Comparison of ENCODE assay signal across 31 cellular contexts in the genomic region with DNA sequence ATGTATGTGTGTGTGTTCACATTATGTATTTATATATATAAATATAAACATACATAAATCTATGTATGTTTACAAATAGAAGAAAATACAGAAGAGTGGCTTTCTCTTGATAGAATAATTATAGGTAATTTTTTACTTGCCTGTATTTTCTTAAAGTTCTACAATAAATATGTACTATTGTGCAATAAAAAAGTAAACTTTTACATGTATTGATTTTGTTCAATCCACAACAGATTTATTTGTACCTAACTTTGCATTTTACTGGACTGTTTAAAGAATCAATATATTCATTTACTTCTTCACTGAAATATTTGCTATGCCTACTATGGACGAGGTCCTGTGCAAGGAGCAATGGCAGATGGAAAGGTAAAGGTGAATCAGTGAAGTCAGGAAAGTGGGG.
"Had no signal": no experiment of that assay in that cellular context is flagged by ENCODE, and none has a peak within 500 bp of the region (broad histone marks: within the 10 kb centered on the region; RNA-seq: fewer than 3 reads in every experiment).

No MANE protein-coding gene starts in this region.

- H3K4me2 ChIP-seq: neural progenitor cell, smooth muscle cell had no signal

- H3K4me3 ChIP-seq: neural progenitor cell, ovary, psoas muscle, skin epidermis, smooth muscle cell, spleen, suprapubic skin, testis, tibial artery, transverse colon, upper lobe of right lung, uterus had no signal

- H3K4me1 Mint-ChIP-seq: natural killer cell, nephron had no signal

- H3K36me3 Mint-ChIP-seq: natural killer cell; neural progenitor cell; stimulated activated memory B cell treated with anti-CD40 and anti-IgM and Interleukin-4, amounts not matched to agents 10 μg/mL and 1 μg/mL and 100 μg/mL, for 72 hours; type B pancreatic cell had no signal

- H3K79me2 ChIP-seq: parathyroid adenoma had no signal

- H3K27me3 ChIP-seq: neural progenitor cell, ovary, spleen, suprapubic skin, testis, tibial artery, transverse colon, upper lobe of right lung, uterus had no signal

- DNase-seq: natural killer cell; occipital lobe; ovary; posterior cingulate gyrus; psoas muscle; right cardiac atrium; spleen; stimulated activated CD4-positive, alpha-beta T cell treated with anti-CD3 and anti-CD28 coated beads, Interleukin-12 subunit alpha, Interleukin-12 subunit beta, amount 100 ng/mL, for 4 hours; stimulated activated CD4-positive, alpha-beta T cell treated with anti-CD3 and anti-CD28 coated beads, Interleukin-1b, Interleukin-23, amount 100 ng/mL, for 48 hours; stimulated activated CD4-positive, alpha-beta T cell treated with anti-CD3 and anti-CD28 coated beads, Interleukin-4, amount 100 ng/mL, for 1 hour; stimulated activated CD4-positive, alpha-beta T cell treated with anti-CD3 and anti-CD28 coated beads, Interleukin-4, amount 100 ng/mL, for 4 hours; stimulated activated CD8-positive, alpha-beta memory T cell treated with anti-CD3 and anti-CD28 coated beads, Interleukin-4, amount 100 ng/mL, for 48 hours; stimulated activated naive CD4-positive, alpha-beta T cell; stimulated activated naive CD8-positive, alpha-beta T cell treated with anti-CD3 and anti-CD28 coated beads, Interleukin-15, amount 100 ng/mL, for 72 hours; stimulated activated naive CD8-positive, alpha-beta T cell treated with anti-CD3 and anti-CD28 coated beads, Interleukin-15, Interleukin-2, amounts not matched to agents 100 U/mL and 50 U/mL, for 24 hours; substantia nigra; testis; tibial artery; transverse colon; upper lobe of right lung; uterus had no signal

- H3K27me3 Mint-ChIP-seq: progenitor cell of endocrine pancreas; stimulated activated memory B cell treated with anti-CD40 and anti-IgM and Interleukin-4, amounts not matched to agents 10 μg/mL and 1 μg/mL and 100 μg/mL, for 72 hours; stimulated activated naive CD8-positive, alpha-beta T cell treated with anti-CD3 and anti-CD28 coated beads, Interleukin-15, amount 100 ng/mL, for 72 hours; type B pancreatic cell had no signal

- ATAC-seq: natural killer cell; psoas muscle; right cardiac atrium; sciatic nerve; stimulated activated memory B cell treated with anti-CD40 and anti-IgM and Interleukin-4, amounts not matched to agents 10 μg/mL and 1 μg/mL and 100 μg/mL, for 72 hours; stimulated activated naive CD8-positive, alpha-beta T cell treated with anti-CD3 and anti-CD28 coated beads, Interleukin-15, amount 100 ng/mL, for 72 hours; stimulated activated naive CD8-positive, alpha-beta T cell treated with anti-CD3 and anti-CD28 coated beads, Interleukin-15, Interleukin-2, amounts not matched to agents 100 U/mL and 50 U/mL, for 24 hours; upper lobe of right lung had no signal

- H3K27ac Mint-ChIP-seq: natural killer cell; nephron; neural progenitor cell; progenitor cell of endocrine pancreas; stimulated activated memory B cell treated with anti-CD40 and anti-IgM and Interleukin-4, amounts not matched to agents 10 μg/mL and 1 μg/mL and 100 μg/mL, for 72 hours; stimulated activated naive CD8-positive, alpha-beta T cell treated with anti-CD3 and anti-CD28 coated beads, Interleukin-15, amount 100 ng/mL, for 72 hours; type B pancreatic cell had no signal

- H3K4me1 ChIP-seq: neural progenitor cell, parathyroid adenoma, psoas muscle, spleen, suprapubic skin, testis, tibial artery, transverse colon, upper lobe of right lung, uterus had no signal

- H3K27ac ChIP-seq: neural progenitor cell, ovary, parathyroid adenoma, psoas muscle, skin epidermis, spleen, suprapubic skin, testis, tibial artery, transverse colon, upper lobe of right lung, uterus had no signal

- H2AFZ ChIP-seq: parathyroid adenoma had no signal

- H3K9ac ChIP-seq: neural progenitor cell, parathyroid adenoma had no signal

- H3K9me3 ChIP-seq: ovary, psoas muscle, spleen, suprapubic skin, testis, tibial artery, transverse colon, upper lobe of right lung, uterus had no signal

- H3K36me3 ChIP-seq: neural progenitor cell, ovary, spleen, suprapubic skin, tibial artery, transverse colon, upper lobe of right lung, uterus had no signal

- H3K9me3 Mint-ChIP-seq: natural killer cell; nephron; neural progenitor cell; stimulated activated memory B cell treated with anti-CD40 and anti-IgM and Interleukin-4, amounts not matched to agents 10 μg/mL and 1 μg/mL and 100 μg/mL, for 72 hours; stimulated activated naive CD8-positive, alpha-beta T cell treated with anti-CD3 and anti-CD28 coated beads, Interleukin-15, amount 100 ng/mL, for 72 hours; type B pancreatic cell had no signal

- H3K4me3 Mint-ChIP-seq: natural killer cell; nephron; neural progenitor cell; stimulated activated memory B cell treated with anti-CD40 and anti-IgM and Interleukin-4, amounts not matched to agents 10 μg/mL and 1 μg/mL and 100 μg/mL, for 72 hours; stimulated activated naive CD8-positive, alpha-beta T cell treated with anti-CD3 and anti-CD28 coated beads, Interleukin-15, amount 100 ng/mL, for 72 hours; type B pancreatic cell had no signal
